Comparison of ENCODE assay signal across 11 cellular contexts in genomic region chr3:108461641-108462040, GRCh38.
DNase-seq lines count a peak whose midpoint lies in the region; ATAC-seq lines count a peak whose summit lies in the region.
"Had no signal": no experiment of that assay in that cellular context is flagged by ENCODE, and none has a peak within 500 bp of the region (broad histone marks: within the 10 kb centered on the region; RNA-seq: fewer than 3 reads in every experiment).

No MANE protein-coding gene starts in this region.

- H3K27me3 Mint-ChIP-seq in stimulated activated memory B cell treated with anti-CD40 and anti-IgM and Interleukin-4, amounts not matched to agents 10 μg/mL and 1 μg/mL and 100 μg/mL, for 72 hours, result no peaks in the 10 kb centered on the region

- H3K27ac Mint-ChIP-seq in stimulated activated memory B cell treated with anti-CD40 and anti-IgM and Interleukin-4, amounts not matched to agents 10 μg/mL and 1 μg/mL and 100 μg/mL, for 72 hours, result no peak overlapping the region

- no peaks in the 10 kb centered on the region for H3K36me3 Mint-ChIP-seq in stimulated activated memory B cell treated with anti-CD40 and anti-IgM and Interleukin-4, amounts not matched to agents 10 μg/mL and 1 μg/mL and 100 μg/mL, for 72 hours

- no peaks in the 10 kb centered on the region for H3K4me1 Mint-ChIP-seq in stimulated activated memory B cell treated with anti-CD40 and anti-IgM and Interleukin-4, amounts not matched to agents 10 μg/mL and 1 μg/mL and 100 μg/mL, for 72 hours

- ATAC-seq in GM21367 (IDR thresholded peaks at IDR 0.05; ENCODE audit: unreplicated experiment) (peak; percentile 49), HG03432 (IDR thresholded peaks at IDR 0.05; ENCODE audit: unreplicated experiment) (peak; percentile 94), GM18873 (IDR thresholded peaks at IDR 0.05; ENCODE audit: low FRiP score, unreplicated experiment) (no peak), GM21528 (IDR thresholded peaks at IDR 0.05; ENCODE audit: low FRiP score, unreplicated experiment) (no peak)
- ATAC-seq in stimulated activated memory B cell treated with anti-CD40 and anti-IgM and Interleukin-4, amounts not matched to agents 10 μg/mL and 1 μg/mL and 100 μg/mL, for 72 hours, result peak; percentile 78
- ATAC-seq: PC-3 had no signal

- DNase-seq in fibroblast of peridontal ligament (ENCODE audit: extremely low read depth), result peak; percentile 18
- no peak for DNase-seq in NCI-H774 (lab: John Stamatoyannopoulos, UW)
- DNase-seq: kidney, NCI-H1930, PC-3, posterior cingulate gyrus had no signal

- no peaks in the 10 kb centered on the region for H3K9me3 Mint-ChIP-seq in stimulated activated memory B cell treated with anti-CD40 and anti-IgM and Interleukin-4, amounts not matched to agents 10 μg/mL and 1 μg/mL and 100 μg/mL, for 72 hours

- H3K4me3 Mint-ChIP-seq in stimulated activated memory B cell treated with anti-CD40 and anti-IgM and Interleukin-4, amounts not matched to agents 10 μg/mL and 1 μg/mL and 100 μg/mL, for 72 hours, result no peak overlapping the region

Comparison
In these comparisons a context has a peak if more than half of its experiments do, and no peak if none do; other contexts are left out.
1. ATAC-seq: peak in GM21367 (single experiment), HG03432 (single experiment) and stimulated activated memory B cell treated with anti-CD40 and anti-IgM and Interleukin-4, amounts not matched to agents 10 μg/mL and 1 μg/mL and 100 μg/mL, for 72 hours (single experiment); none in GM18873 (single experiment) and GM21528 (single experiment).